In the genomic region with DNA sequence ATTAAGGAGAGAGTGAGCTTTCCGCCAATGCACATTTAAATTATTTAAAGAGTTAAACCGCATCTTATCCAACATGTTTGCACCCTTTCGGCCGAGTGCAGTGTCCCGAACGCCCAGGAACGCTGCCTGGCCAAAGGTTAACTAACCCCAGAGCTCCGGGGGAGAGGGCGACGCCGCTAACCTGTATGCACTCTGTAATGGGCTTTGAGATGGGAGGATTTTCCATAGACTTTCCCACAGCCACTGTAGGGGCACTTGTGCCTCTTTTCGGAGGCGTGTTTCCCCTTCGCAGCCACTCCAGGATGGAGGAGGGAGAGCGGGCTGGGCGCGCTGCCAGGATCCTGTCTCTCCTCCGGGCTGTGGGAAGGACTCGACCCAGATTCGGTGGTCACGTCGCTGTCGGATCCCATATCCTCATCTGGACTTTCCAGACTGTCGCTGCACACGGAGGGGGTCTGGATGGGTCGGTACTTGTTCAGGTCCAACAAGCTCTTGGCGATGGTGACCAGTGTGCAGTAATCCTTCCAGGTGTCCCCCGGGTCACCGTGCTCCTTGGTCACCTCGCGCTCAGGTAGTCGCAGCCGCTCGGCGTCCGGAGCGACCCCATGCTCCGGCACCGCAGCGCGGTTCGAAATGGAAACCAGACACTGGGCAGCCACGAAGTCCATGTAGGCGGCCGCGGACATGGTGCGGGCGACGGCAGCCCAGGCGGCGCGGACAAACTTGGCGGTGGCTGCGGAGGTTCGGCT, we compare ENCODE assay signal across 1 cellular context.
TF ChIP-seq lines count a peak whose summit lies in the region.

No MANE protein-coding gene starts in this region.

TF ChIP-seq in HepG2, 621 proteins besides CTCF, POLR2A, EP300 and RAD21 (continued from another document and continues in another):
- TF ChIP-seq, protein P1, sequence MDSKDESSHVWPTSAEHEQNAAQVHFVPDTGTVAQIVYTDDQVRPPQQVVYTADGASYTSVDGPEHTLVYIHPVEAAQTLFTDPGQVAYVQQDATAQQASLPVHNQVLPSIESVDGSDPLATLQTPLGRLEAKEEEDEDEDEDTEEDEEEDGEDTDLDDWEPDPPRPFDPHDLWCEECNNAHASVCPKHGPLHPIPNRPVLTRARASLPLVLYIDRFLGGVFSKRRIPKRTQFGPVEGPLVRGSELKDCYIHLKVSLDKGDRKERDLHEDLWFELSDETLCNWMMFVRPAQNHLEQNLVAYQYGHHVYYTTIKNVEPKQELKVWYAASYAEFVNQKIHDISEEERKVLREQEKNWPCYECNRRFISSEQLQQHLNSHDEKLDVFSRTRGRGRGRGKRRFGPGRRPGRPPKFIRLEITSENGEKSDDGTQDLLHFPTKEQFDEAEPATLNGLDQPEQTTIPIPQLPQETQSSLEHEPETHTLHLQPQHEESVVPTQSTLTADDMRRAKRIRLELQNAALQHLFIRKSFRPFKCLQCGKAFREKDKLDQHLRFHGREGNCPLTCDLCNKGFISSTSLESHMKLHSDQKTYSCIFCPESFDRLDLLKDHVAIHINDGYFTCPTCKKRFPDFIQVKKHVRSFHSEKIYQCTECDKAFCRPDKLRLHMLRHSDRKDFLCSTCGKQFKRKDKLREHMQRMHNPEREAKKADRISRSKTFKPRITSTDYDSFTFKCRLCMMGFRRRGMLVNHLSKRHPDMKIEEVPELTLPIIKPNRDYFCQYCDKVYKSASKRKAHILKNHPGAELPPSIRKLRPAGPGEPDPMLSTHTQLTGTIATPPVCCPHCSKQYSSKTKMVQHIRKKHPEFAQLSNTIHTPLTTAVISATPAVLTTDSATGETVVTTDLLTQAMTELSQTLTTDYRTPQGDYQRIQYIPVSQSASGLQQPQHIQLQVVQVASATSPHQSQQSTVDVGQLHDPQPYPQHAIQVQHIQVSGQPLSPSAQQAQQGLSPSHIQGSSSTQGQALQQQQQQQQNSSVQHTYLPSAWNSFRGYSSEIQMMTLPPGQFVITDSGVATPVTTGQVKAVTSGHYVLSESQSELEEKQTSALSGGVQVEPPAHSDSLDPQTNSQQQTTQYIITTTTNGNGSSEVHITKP (CRISPR knock-in tag; IDR thresholded peaks at IDR 0.05; ENCODE audit: low read depth), result no peak
- no peak for TF ChIP-seq NPAS2 (CRISPR knock-in tag; IDR thresholded peaks at IDR 0.05; ENCODE audit: borderline replicate concordance)
- no peak for TF ChIP-seq ZNF331 (CRISPR knock-in tag; IDR thresholded peaks at IDR 0.05)
- TF ChIP-seq NFE2L2 (IDR thresholded peaks at IDR 0.05; ENCODE audit: low read length), result no peak
- TF ChIP-seq ZNF614 (CRISPR knock-in tag; IDR thresholded peaks at IDR 0.05; ENCODE audit: borderline replicate concordance), result no peak
- TF ChIP-seq MLLT10 (CRISPR knock-in tag; IDR thresholded peaks at IDR 0.05), result no peak
- TF ChIP-seq ZNF510 (CRISPR knock-in tag; IDR thresholded peaks at IDR 0.05; ENCODE audit: low read depth), result no peak
- no peak for TF ChIP-seq FOXM1 (CRISPR knock-in tag; IDR thresholded peaks at IDR 0.05)
- TF ChIP-seq, protein P2, sequence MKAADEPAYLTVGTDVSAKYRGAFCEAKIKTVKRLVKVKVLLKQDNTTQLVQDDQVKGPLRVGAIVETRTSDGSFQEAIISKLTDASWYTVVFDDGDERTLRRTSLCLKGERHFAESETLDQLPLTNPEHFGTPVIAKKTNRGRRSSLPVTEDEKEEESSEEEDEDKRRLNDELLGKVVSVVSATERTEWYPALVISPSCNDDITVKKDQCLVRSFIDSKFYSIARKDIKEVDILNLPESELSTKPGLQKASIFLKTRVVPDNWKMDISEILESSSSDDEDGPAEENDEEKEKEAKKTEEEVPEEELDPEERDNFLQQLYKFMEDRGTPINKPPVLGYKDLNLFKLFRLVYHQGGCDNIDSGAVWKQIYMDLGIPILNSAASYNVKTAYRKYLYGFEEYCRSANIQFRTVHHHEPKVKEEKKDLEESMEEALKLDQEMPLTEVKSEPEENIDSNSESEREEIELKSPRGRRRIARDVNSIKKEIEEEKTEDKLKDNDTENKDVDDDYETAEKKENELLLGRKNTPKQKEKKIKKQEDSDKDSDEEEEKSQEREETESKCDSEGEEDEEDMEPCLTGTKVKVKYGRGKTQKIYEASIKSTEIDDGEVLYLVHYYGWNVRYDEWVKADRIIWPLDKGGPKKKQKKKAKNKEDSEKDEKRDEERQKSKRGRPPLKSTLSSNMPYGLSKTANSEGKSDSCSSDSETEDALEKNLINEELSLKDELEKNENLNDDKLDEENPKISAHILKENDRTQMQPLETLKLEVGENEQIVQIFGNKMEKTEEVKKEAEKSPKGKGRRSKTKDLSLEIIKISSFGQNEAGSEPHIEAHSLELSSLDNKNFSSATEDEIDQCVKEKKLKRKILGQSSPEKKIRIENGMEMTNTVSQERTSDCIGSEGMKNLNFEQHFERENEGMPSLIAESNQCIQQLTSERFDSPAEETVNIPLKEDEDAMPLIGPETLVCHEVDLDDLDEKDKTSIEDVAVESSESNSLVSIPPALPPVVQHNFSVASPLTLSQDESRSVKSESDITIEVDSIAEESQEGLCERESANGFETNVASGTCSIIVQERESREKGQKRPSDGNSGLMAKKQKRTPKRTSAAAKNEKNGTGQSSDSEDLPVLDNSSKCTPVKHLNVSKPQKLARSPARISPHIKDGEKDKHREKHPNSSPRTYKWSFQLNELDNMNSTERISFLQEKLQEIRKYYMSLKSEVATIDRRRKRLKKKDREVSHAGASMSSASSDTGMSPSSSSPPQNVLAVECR (CRISPR knock-in tag; IDR thresholded peaks at IDR 0.05; ENCODE audit: borderline replicate concordance), result peak; percentile 17; the same call in 1 of the 2 replicates
- TF ChIP-seq, protein P3, sequence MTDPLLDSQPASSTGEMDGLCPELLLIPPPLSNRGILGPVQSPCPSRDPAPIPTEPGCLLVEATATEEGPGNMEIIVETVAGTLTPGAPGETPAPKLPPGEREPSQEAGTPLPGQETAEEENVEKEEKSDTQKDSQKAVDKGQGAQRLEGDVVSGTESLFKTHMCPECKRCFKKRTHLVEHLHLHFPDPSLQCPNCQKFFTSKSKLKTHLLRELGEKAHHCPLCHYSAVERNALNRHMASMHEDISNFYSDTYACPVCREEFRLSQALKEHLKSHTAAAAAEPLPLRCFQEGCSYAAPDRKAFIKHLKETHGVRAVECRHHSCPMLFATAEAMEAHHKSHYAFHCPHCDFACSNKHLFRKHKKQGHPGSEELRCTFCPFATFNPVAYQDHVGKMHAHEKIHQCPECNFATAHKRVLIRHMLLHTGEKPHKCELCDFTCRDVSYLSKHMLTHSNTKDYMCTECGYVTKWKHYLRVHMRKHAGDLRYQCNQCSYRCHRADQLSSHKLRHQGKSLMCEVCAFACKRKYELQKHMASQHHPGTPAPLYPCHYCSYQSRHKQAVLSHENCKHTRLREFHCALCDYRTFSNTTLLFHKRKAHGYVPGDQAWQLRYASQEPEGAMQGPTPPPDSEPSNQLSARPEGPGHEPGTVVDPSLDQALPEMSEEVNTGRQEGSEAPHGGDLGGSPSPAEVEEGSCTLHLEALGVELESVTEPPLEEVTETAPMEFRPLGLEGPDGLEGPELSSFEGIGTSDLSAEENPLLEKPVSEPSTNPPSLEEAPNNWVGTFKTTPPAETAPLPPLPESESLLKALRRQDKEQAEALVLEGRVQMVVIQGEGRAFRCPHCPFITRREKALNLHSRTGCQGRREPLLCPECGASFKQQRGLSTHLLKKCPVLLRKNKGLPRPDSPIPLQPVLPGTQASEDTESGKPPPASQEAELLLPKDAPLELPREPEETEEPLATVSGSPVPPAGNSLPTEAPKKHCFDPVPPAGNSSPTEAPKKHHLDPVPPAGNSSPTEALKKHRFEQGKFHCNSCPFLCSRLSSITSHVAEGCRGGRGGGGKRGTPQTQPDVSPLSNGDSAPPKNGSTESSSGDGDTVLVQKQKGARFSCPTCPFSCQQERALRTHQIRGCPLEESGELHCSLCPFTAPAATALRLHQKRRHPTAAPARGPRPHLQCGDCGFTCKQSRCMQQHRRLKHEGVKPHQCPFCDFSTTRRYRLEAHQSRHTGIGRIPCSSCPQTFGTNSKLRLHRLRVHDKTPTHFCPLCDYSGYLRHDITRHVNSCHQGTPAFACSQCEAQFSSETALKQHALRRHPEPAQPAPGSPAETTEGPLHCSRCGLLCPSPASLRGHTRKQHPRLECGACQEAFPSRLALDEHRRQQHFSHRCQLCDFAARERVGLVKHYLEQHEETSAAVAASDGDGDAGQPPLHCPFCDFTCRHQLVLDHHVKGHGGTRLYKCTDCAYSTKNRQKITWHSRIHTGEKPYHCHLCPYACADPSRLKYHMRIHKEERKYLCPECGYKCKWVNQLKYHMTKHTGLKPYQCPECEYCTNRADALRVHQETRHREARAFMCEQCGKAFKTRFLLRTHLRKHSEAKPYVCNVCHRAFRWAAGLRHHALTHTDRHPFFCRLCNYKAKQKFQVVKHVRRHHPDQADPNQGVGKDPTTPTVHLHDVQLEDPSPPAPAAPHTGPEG (CRISPR knock-in tag; IDR thresholded peaks at IDR 0.05), result peak; percentile 41; the same call in 1 of the 2 replicates
- no peak for TF ChIP-seq STAG1 (CRISPR knock-in tag; IDR thresholded peaks at IDR 0.05)
- TF ChIP-seq THYN1 (CRISPR knock-in tag; IDR thresholded peaks at IDR 0.05; ENCODE audit: borderline replicate concordance, low read depth), result no peak
- no peak for TF ChIP-seq PLRG1 (conservative IDR thresholded peaks at IDR 0.05)
- no peak for TF ChIP-seq U2AF1 (optimal IDR thresholded peaks at IDR 0.05; ENCODE audit: low read depth, low read length)
- no peak for TF ChIP-seq MEF2D (CRISPR knock-in tag; IDR thresholded peaks at IDR 0.05)
- no peak for TF ChIP-seq ZNF546 (CRISPR knock-in tag; conservative IDR thresholded peaks at IDR 0.05)
- TF ChIP-seq GPN1 (CRISPR knock-in tag; IDR thresholded peaks at IDR 0.05; ENCODE audit: borderline replicate concordance), result no peak
- no peak for TF ChIP-seq ZFAT (CRISPR knock-in tag; conservative IDR thresholded peaks at IDR 0.05)
- no peak for TF ChIP-seq HNRNPK (IDR thresholded peaks at IDR 0.05; ENCODE audit: low read depth, low read length, poor library complexity, severe bottlenecking)
- TF ChIP-seq SIN3A (IDR thresholded peaks at IDR 0.05; ENCODE audit: borderline replicate concordance, low read depth, low read length), result peak; percentile 49; the same call in 1 of the 2 replicates
- TF ChIP-seq, protein P4, sequence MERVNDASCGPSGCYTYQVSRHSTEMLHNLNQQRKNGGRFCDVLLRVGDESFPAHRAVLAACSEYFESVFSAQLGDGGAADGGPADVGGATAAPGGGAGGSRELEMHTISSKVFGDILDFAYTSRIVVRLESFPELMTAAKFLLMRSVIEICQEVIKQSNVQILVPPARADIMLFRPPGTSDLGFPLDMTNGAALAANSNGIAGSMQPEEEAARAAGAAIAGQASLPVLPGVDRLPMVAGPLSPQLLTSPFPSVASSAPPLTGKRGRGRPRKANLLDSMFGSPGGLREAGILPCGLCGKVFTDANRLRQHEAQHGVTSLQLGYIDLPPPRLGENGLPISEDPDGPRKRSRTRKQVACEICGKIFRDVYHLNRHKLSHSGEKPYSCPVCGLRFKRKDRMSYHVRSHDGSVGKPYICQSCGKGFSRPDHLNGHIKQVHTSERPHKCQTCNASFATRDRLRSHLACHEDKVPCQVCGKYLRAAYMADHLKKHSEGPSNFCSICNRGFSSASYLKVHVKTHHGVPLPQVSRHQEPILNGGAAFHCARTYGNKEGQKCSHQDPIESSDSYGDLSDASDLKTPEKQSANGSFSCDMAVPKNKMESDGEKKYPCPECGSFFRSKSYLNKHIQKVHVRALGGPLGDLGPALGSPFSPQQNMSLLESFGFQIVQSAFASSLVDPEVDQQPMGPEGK (CRISPR knock-in tag; IDR thresholded peaks at IDR 0.05), result peak; percentile 29; the same call in 1 of the 2 replicates
- no peak for TF ChIP-seq RFX3 (CRISPR knock-in tag; IDR thresholded peaks at IDR 0.05)
- TF ChIP-seq ZMAT3 (CRISPR knock-in tag; conservative IDR thresholded peaks at IDR 0.05), result no peak
- TF ChIP-seq, protein P5, sequence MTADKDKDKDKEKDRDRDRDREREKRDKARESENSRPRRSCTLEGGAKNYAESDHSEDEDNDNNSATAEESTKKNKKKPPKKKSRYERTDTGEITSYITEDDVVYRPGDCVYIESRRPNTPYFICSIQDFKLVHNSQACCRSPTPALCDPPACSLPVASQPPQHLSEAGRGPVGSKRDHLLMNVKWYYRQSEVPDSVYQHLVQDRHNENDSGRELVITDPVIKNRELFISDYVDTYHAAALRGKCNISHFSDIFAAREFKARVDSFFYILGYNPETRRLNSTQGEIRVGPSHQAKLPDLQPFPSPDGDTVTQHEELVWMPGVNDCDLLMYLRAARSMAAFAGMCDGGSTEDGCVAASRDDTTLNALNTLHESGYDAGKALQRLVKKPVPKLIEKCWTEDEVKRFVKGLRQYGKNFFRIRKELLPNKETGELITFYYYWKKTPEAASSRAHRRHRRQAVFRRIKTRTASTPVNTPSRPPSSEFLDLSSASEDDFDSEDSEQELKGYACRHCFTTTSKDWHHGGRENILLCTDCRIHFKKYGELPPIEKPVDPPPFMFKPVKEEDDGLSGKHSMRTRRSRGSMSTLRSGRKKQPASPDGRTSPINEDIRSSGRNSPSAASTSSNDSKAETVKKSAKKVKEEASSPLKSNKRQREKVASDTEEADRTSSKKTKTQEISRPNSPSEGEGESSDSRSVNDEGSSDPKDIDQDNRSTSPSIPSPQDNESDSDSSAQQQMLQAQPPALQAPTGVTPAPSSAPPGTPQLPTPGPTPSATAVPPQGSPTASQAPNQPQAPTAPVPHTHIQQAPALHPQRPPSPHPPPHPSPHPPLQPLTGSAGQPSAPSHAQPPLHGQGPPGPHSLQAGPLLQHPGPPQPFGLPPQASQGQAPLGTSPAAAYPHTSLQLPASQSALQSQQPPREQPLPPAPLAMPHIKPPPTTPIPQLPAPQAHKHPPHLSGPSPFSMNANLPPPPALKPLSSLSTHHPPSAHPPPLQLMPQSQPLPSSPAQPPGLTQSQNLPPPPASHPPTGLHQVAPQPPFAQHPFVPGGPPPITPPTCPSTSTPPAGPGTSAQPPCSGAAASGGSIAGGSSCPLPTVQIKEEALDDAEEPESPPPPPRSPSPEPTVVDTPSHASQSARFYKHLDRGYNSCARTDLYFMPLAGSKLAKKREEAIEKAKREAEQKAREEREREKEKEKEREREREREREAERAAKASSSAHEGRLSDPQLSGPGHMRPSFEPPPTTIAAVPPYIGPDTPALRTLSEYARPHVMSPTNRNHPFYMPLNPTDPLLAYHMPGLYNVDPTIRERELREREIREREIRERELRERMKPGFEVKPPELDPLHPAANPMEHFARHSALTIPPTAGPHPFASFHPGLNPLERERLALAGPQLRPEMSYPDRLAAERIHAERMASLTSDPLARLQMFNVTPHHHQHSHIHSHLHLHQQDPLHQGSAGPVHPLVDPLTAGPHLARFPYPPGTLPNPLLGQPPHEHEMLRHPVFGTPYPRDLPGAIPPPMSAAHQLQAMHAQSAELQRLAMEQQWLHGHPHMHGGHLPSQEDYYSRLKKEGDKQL (CRISPR knock-in tag; IDR thresholded peaks at IDR 0.05; ENCODE audit: low read depth), result no peak
- TF ChIP-seq, protein P6, sequence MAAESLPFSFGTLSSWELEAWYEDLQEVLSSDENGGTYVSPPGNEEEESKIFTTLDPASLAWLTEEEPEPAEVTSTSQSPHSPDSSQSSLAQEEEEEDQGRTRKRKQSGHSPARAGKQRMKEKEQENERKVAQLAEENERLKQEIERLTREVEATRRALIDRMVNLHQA (CRISPR knock-in tag; IDR thresholded peaks at IDR 0.05), result no peak
- no peak for TF ChIP-seq GATA4 (IDR thresholded peaks at IDR 0.05; ENCODE audit: borderline replicate concordance, low read depth)
- TF ChIP-seq ERF (CRISPR knock-in tag; IDR thresholded peaks at IDR 0.05), result no peak
- no peak; the same call in 1 of the 2 replicates for TF ChIP-seq ZNF598 (CRISPR knock-in tag; IDR thresholded peaks at IDR 0.05; ENCODE audit: borderline replicate concordance)
- TF ChIP-seq, protein P7, sequence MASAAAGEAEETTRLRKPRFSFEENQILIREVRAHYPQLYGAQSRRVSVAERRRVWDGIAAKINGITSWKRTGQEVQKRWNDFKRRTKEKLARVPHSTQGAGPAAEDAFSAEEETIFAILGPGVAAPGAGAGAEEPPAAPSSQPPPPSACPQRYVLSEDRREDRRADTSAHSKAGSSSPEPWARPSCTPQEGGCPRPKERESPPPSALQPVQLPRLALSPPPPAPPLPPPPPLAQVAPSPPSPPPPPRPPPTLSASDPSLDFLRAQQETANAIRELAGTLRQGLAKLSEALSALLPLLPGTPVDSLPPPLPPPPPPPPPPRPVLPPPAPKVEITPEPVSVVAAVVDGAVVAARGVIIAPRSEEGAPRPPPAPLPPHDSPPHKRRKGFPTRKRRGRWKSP (CRISPR knock-in tag; IDR thresholded peaks at IDR 0.05), result peak; percentile 30; the same call in 1 of the 2 replicates
